1 cellular context compared by ENCODE assay signal in the genomic region with DNA sequence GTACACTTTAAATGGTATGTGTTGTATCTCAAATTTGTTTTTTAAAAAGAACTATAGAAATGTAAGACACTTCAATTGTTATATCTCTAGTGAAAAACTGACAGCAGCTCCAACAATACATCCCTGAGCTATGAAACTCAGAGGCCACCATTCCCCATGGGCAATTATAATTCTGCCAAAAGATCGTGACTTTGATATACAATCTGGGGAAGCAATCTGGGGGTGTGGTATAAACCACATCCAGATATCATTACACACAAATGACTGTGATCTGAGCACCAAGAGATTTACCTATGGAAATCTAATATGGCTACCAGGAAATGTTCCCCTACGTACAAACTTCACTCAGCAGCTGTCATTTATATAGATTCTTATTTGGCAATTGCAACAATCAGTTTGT.
TF ChIP-seq lines count a peak whose summit lies in the region.

No MANE protein-coding gene starts in this region.

TF ChIP-seq in HepG2, 621 proteins besides CTCF, POLR2A, EP300 and RAD21 (continued from another document):
- TF ChIP-seq, protein P1, sequence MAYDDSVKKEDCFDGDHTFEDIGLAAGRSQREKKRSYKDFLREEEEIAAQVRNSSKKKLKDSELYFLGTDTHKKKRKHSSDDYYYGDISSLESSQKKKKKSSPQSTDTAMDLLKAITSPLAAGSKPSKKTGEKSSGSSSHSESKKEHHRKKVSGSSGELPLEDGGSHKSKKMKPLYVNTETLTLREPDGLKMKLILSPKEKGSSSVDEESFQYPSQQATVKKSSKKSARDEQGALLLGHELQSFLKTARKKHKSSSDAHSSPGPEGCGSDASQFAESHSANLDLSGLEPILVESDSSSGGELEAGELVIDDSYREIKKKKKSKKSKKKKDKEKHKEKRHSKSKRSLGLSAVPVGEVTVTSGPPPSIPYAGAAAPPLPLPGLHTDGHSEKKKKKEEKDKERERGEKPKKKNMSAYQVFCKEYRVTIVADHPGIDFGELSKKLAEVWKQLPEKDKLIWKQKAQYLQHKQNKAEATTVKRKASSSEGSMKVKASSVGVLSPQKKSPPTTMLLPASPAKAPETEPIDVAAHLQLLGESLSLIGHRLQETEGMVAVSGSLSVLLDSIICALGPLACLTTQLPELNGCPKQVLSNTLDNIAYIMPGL (CRISPR knock-in tag; IDR thresholded peaks at IDR 0.05; ENCODE audit: borderline replicate concordance in 1 of 2, low read depth in 1 of 2) = no peak
- TF ChIP-seq PPARG (CRISPR knock-in tag; conservative IDR thresholded peaks at IDR 0.05) (no peak), ZNF720 (CRISPR knock-in tag; IDR thresholded peaks at IDR 0.05) (no peak), ZNF274 (CRISPR knock-in tag; IDR thresholded peaks at IDR 0.05) (no peak), ZBTB46 (CRISPR knock-in tag; IDR thresholded peaks at IDR 0.05; ENCODE audit: borderline replicate concordance) (no peak), GTF3A (CRISPR knock-in tag; conservative IDR thresholded peaks at IDR 0.05) (no peak), ZNF562 (CRISPR knock-in tag; IDR thresholded peaks at IDR 0.05; ENCODE audit: borderline replicate concordance) (no peak), ZFYVE20 (CRISPR knock-in tag; IDR thresholded peaks at IDR 0.05; ENCODE audit: borderline replicate concordance, low read depth) (no peak), KMT2A (CRISPR knock-in tag; IDR thresholded peaks at IDR 0.05) (no peak), ZNF652 (CRISPR knock-in tag; IDR thresholded peaks at IDR 0.05; ENCODE audit: borderline replicate concordance, low read depth) (no peak), MAFF (IDR thresholded peaks at IDR 0.05; ENCODE audit: low read depth, low read length) (no peak)
